ENCODE assay signal across 2 cellular contexts in the genomic region with DNA sequence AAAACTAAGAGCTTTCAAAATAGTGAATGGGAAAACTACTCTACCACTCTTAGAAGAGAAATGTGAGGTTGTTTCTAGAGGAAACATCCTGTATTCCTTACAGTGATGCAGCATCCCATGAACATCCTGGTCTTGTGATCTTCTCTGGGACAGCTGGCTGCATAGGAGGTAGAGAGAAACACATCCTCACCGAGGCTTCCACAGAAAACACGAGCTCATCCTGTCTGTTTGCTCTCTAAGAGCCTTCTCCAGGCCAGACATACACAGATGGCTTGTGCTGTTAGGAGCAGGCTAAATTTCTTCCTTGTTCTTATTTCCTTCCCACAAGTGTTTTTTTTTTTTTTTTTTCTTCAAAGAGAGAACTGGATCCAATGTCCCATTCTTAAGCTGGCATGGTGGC.
TF ChIP-seq lines count a peak whose summit lies in the region.

No MANE protein-coding gene starts in this region.

TF ChIP-seq in SK-N-SH treated with all-trans-retinoic acid at 6 μM for 48 hours, 23 proteins besides CTCF, POLR2A, EP300 and RAD21 (continued from another document):
- TF ChIP-seq, protein P1, sequence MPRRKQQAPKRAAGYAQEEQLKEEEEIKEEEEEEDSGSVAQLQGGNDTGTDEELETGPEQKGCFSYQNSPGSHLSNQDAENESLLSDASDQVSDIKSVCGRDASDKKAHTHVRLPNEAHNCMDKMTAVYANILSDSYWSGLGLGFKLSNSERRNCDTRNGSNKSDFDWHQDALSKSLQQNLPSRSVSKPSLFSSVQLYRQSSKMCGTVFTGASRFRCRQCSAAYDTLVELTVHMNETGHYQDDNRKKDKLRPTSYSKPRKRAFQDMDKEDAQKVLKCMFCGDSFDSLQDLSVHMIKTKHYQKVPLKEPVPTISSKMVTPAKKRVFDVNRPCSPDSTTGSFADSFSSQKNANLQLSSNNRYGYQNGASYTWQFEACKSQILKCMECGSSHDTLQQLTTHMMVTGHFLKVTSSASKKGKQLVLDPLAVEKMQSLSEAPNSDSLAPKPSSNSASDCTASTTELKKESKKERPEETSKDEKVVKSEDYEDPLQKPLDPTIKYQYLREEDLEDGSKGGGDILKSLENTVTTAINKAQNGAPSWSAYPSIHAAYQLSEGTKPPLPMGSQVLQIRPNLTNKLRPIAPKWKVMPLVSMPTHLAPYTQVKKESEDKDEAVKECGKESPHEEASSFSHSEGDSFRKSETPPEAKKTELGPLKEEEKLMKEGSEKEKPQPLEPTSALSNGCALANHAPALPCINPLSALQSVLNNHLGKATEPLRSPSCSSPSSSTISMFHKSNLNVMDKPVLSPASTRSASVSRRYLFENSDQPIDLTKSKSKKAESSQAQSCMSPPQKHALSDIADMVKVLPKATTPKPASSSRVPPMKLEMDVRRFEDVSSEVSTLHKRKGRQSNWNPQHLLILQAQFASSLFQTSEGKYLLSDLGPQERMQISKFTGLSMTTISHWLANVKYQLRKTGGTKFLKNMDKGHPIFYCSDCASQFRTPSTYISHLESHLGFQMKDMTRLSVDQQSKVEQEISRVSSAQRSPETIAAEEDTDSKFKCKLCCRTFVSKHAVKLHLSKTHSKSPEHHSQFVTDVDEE (CRISPR knock-in tag; IDR thresholded peaks at IDR 0.05), result no peak
- TF ChIP-seq ESRRG (CRISPR knock-in tag; IDR thresholded peaks at IDR 0.05) (no peak), ZNF70 (CRISPR knock-in tag; IDR thresholded peaks at IDR 0.05) (no peak), OSR1 (CRISPR knock-in tag; IDR thresholded peaks at IDR 0.05) (no peak), BACH2 (CRISPR knock-in tag; IDR thresholded peaks at IDR 0.05; ENCODE audit: borderline replicate concordance) (no peak), TOX (CRISPR knock-in tag; IDR thresholded peaks at IDR 0.05; ENCODE audit: borderline replicate concordance) (no peak), GLIS3 (CRISPR knock-in tag; IDR thresholded peaks at IDR 0.05) (no peak)
- TF ChIP-seq, protein P2, sequence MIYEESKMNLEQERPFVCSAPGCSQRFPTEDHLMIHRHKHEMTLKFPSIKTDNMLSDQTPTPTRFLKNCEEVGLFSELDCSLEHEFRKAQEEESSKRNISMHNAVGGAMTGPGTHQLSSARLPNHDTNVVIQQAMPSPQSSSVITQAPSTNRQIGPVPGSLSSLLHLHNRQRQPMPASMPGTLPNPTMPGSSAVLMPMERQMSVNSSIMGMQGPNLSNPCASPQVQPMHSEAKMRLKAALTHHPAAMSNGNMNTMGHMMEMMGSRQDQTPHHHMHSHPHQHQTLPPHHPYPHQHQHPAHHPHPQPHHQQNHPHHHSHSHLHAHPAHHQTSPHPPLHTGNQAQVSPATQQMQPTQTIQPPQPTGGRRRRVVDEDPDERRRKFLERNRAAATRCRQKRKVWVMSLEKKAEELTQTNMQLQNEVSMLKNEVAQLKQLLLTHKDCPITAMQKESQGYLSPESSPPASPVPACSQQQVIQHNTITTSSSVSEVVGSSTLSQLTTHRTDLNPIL (CRISPR knock-in tag; IDR thresholded peaks at IDR 0.05; ENCODE audit: low read depth), result no peak

TF ChIP-seq in SK-N-SH, 30 proteins besides CTCF, POLR2A, EP300 and RAD21 (continued from another document):
- TF ChIP-seq, protein P3, sequence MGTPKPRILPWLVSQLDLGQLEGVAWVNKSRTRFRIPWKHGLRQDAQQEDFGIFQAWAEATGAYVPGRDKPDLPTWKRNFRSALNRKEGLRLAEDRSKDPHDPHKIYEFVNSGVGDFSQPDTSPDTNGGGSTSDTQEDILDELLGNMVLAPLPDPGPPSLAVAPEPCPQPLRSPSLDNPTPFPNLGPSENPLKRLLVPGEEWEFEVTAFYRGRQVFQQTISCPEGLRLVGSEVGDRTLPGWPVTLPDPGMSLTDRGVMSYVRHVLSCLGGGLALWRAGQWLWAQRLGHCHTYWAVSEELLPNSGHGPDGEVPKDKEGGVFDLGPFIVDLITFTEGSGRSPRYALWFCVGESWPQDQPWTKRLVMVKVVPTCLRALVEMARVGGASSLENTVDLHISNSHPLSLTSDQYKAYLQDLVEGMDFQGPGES (IDR thresholded peaks at IDR 0.05; ENCODE audit: low read depth, low read length), result no peak
- no peak for TF ChIP-seq RXRA (IDR thresholded peaks at IDR 0.05; ENCODE audit: borderline replicate concordance, low read depth)
